Comparison of ENCODE assay signal across 8 cellular contexts in the genomic region with DNA sequence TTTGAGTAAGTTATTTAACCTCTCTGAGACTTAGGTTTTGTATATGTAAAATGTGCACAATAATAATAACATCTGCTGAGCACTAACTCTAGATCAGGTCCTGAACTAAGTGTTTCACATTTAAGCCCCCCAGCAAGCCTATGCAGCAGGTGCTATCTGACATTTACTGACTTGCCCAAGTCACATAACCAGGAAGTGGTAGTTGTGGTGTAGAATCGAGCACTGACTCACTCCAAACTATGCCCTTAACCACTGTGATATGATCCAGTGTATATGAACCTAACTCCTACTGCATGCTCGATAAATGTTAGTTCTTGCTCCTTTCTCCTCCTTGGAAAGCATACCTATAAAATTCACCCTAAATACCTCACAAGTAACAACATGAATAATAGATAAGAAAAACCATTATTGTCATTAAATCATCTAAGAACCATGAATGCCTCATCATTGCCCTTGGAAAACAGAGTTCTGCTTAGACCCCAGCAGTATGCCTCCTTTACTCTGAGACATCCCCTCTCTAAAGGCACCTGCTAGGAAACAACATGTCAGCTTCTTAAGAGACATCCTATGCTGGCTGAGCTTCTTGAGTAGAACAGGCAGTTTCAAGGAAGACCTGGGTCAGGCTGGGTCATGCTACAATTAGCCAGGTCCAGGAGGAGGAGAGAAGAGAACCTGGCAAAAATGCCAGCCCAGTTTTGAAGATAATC. TPM values are rescaled to one million over a fixed set of nuclear protein-coding genes. Genes with fewer than 3 reads are reported as not detected.
DNase-seq lines count a peak whose midpoint lies in the region; ATAC-seq lines count a peak whose summit lies in the region.

No MANE protein-coding gene starts in this region.

- H3K4me3 ChIP-seq in SJCRH30: no peak overlapping the region

- no peaks in the 10 kb centered on the region for H3K36me3 ChIP-seq in SJCRH30

- DNase-seq in activated T-cell treated with anti-CD3 and anti-CD28 coated beads for 4 hours: peak; percentile 10
- DNase-seq in activated T-cell treated with anti-CD3 and anti-CD28 coated beads, Interleukin-2, amount 50 U/mL, for 1 hour: no peak
- peak; percentile 30 to 55 for DNase-seq in SJCRH30
- peak; percentile 83 for DNase-seq in kidney tubule cell (ENCODE audit: low spot score)
- no peak for DNase-seq in SHP77 (lab: John Stamatoyannopoulos, UW)
- no peak for DNase-seq in effector CD4-positive, alpha-beta T cell

- no peaks in the 10 kb centered on the region for H3K27me3 ChIP-seq in SJCRH30

- H3K27ac ChIP-seq in SJCRH30: no peak overlapping the region

- no peaks in the 10 kb centered on the region for H3K9me3 ChIP-seq in SJCRH30 (replicated peaks)

- H3K4me1 ChIP-seq in SJCRH30: peaks cover 19% of the 10 kb centered on the region

- peak; percentile 59 for ATAC-seq in HG03025 (IDR thresholded peaks at IDR 0.05; ENCODE audit: low FRiP score, unreplicated experiment)
- no peak for ATAC-seq in GM21360 (IDR thresholded peaks at IDR 0.05; ENCODE audit: unreplicated experiment)

RNA-seq across cellular contexts. Expression of gene SHC4, which starts 3.0 kb away (rescaled TPM):
- 1.2 and 1.8 TPM in 2 replicates for total RNA-seq in SJCRH30 (2014; rRNA removed; shearing (Covaris generic))

Comparison
In these comparisons a context has a peak if more than half of its experiments do, and no peak if none do; other contexts are left out.
1. DNase-seq: peak in activated T-cell treated with anti-CD3 and anti-CD28 coated beads for 4 hours (single experiment), SJCRH30 (2 of 2) and kidney tubule cell (single experiment); none in activated T-cell treated with anti-CD3 and anti-CD28 coated beads, Interleukin-2, amount 50 U/mL, for 1 hour (single experiment), SHP77 (0 of 2) and effector CD4-positive, alpha-beta T cell (single experiment).